ENCODE assay signal across 8 cellular contexts in genomic region chr17:79075433-79075805, GRCh38. TPM values are rescaled to one million over a fixed set of nuclear protein-coding genes. Genes with fewer than 3 reads are reported as not detected.
DNase-seq lines count a peak whose midpoint lies in the region; ATAC-seq lines count a peak whose summit lies in the region.

No MANE protein-coding gene starts in this region.

- no peaks in the 10 kb centered on the region for H3K27me3 Mint-ChIP-seq in activated CD8-positive, alpha-beta memory T cell treated with anti-CD3 and anti-CD28 coated beads, Interleukin-2, amount 10 ng/mL, durations not matched to agents 7 days and 5 days

- H3K27ac Mint-ChIP-seq in activated CD8-positive, alpha-beta memory T cell treated with anti-CD3 and anti-CD28 coated beads, Interleukin-2, amount 10 ng/mL, durations not matched to agents 7 days and 5 days = peak overlapping the region; percentile 77

- no peaks in the 10 kb centered on the region for H3K9me3 ChIP-seq in adipocyte (ENCODE audit: control insufficient read depth, low read length)

- CTCF ChIA-PET in activated CD8-positive, alpha-beta memory T cell treated with anti-CD3 and anti-CD28 coated beads, Interleukin-2, amount 10 ng/mL, durations not matched to agents 7 days and 5 days (lab: Charles Lee) = interaction anchor here (1.5 to 4.5 kb wide), 5 partner anchors 9 to 317 kb away, joined by 4 to 30 read pairs (median 9); no protein-coding TSS in a partner anchor

- H3K36me3 Mint-ChIP-seq in activated CD8-positive, alpha-beta memory T cell treated with anti-CD3 and anti-CD28 coated beads, Interleukin-2, amount 10 ng/mL, durations not matched to agents 7 days and 5 days = peaks cover 3% of the 10 kb centered on the region

- peak; percentile 48 for DNase-seq in activated CD8-positive, alpha-beta memory T cell treated with anti-CD3 and anti-CD28 coated beads, Interleukin-2, amount 10 ng/mL, durations not matched to agents 7 days and 5 days
- no peak for DNase-seq in activated CD8-positive, alpha-beta memory T cell treated with anti-CD3 and anti-CD28 coated beads, Interleukin-2, amount 50 U/mL, for 4 hours
- DNase-seq in adipocyte (ENCODE audit: low read depth) (no peak), activated gamma-delta T cell (lab: John Stamatoyannopoulos, UW) (no peak), DMS114 treated with DMSO at 0.1 percent for 48 hours (lab: John Stamatoyannopoulos, UW; ENCODE audit: unreplicated experiment) (no peak)
- DNase-seq in stimulated activated CD4-positive, alpha-beta T cell treated with anti-CD3 and anti-CD28 coated beads, Interleukin-4, amount 100 ng/mL, for 24 hours = peak; percentile 19

- peak overlapping the region; percentile 91 for H3K9ac ChIP-seq in adipocyte (ENCODE audit: low read length)

- H3K27me3 ChIP-seq in adipocyte (replicated peaks; ENCODE audit: control insufficient read depth, insufficient read depth, low read length) = no peaks in the 10 kb centered on the region

- peaks cover 10% of the 10 kb centered on the region for H3K4me1 Mint-ChIP-seq in activated CD8-positive, alpha-beta memory T cell treated with anti-CD3 and anti-CD28 coated beads, Interleukin-2, amount 10 ng/mL, durations not matched to agents 7 days and 5 days

- peaks cover 19% of the 10 kb centered on the region for H3K4me1 ChIP-seq in adipocyte (ENCODE audit: control insufficient read depth, insufficient read depth, low read length)

- H3K36me3 ChIP-seq in adipocyte (ENCODE audit: control insufficient read depth, insufficient read depth, low read length, severe bottlenecking) = peaks cover 27% of the 10 kb centered on the region

- H3K9me3 Mint-ChIP-seq in activated CD8-positive, alpha-beta memory T cell treated with anti-CD3 and anti-CD28 coated beads, Interleukin-2, amount 10 ng/mL, durations not matched to agents 7 days and 5 days (ENCODE audit: low read depth) = no peaks in the 10 kb centered on the region

- peak overlapping the region; percentile 83 for H3K4me3 Mint-ChIP-seq in activated CD8-positive, alpha-beta memory T cell treated with anti-CD3 and anti-CD28 coated beads, Interleukin-2, amount 10 ng/mL, durations not matched to agents 7 days and 5 days

- peak; percentile 17 for ATAC-seq in activated CD8-positive, alpha-beta memory T cell treated with anti-CD3 and anti-CD28 coated beads, Interleukin-2, amount 10 ng/mL, durations not matched to agents 7 days and 5 days
- ATAC-seq in HG03521 (IDR thresholded peaks at IDR 0.05; ENCODE audit: unreplicated experiment) = peak; percentile 5

- peak overlapping the region; percentile 87 for H3K4me3 ChIP-seq in adipocyte (ENCODE audit: low read length)
- H3K4me3 ChIP-seq in iPS-11a (ENCODE audit: low read depth, low read length) = peak overlapping the region; percentile 54

RNA-seq across cellular contexts. Expression of gene ENGASE, which starts 0.8 kb away (rescaled TPM):
- 10 to 100 TPM; 42.9 to 45.7 TPM for total RNA-seq in activated CD8-positive, alpha-beta memory T cell treated with anti-CD3 and anti-CD28 coated beads, Interleukin-2, amount 10 ng/mL, durations not matched to agents 7 days and 5 days

RNA-seq across cellular contexts. Expression of gene C1QTNF1, which starts 51.5 kb away (rescaled TPM):
- not detected for total RNA-seq in activated CD8-positive, alpha-beta memory T cell treated with anti-CD3 and anti-CD28 coated beads, Interleukin-2, amount 10 ng/mL, durations not matched to agents 7 days and 5 days

Comparison
In these comparisons a context has a peak if more than half of its experiments do, and no peak if none do; other contexts are left out.
1. DNase-seq: peak in activated CD8-positive, alpha-beta memory T cell treated with anti-CD3 and anti-CD28 coated beads, Interleukin-2, amount 10 ng/mL, durations not matched to agents 7 days and 5 days (single experiment) and stimulated activated CD4-positive, alpha-beta T cell treated with anti-CD3 and anti-CD28 coated beads, Interleukin-4, amount 100 ng/mL, for 24 hours (single experiment); none in activated CD8-positive, alpha-beta memory T cell treated with anti-CD3 and anti-CD28 coated beads, Interleukin-2, amount 50 U/mL, for 4 hours (single experiment), adipocyte (single experiment), activated gamma-delta T cell (single experiment) and DMS114 treated with DMSO at 0.1 percent for 48 hours (single experiment).